Comparison of ENCODE assay signal across 8 cellular contexts in genomic region chr2:186485871-186486650, GRCh38. TPM values are rescaled to one million over a fixed set of nuclear protein-coding genes. Genes with fewer than 3 reads are reported as not detected.
DNase-seq lines count a peak whose midpoint lies in the region; ATAC-seq and FAIRE-seq lines count a peak whose summit lies in the region.

ZC3H15 (plus strand) TSS chr2:186486260; CDS start chr2:186486383, 123 bp downstream.

- H3K36me3 Mint-ChIP-seq in activated T-cell treated with anti-CD3 and anti-CD28 coated beads, Interleukin-2, amount 50 U/mL, for 72 hours (ENCODE audit: insufficient read depth in 2 of 2): peaks cover 2 to 8% of the 10 kb centered on the region in 2 donors

- ATAC-seq in GM21723 (IDR thresholded peaks at IDR 0.05; ENCODE audit: unreplicated experiment) (peak; percentile 85), esophagus mucosa (peak; percentile 100)
- peak; percentile 92 to 93 for ATAC-seq in activated T-cell treated with anti-CD3 and anti-CD28 coated beads, Interleukin-2, amount 50 U/mL, for 72 hours (replicated peaks in 1 of 2)

- H3K36me3 ChIP-seq in muscle layer of duodenum (ENCODE audit: control insufficient read depth in 1 of 2, insufficient read depth in 2 of 2, low read length in 2 of 2): peaks cover 0 to 3% of the 10 kb centered on the region in 2 donors

- peak within 1 kb of the TSS; percentile 93 for H3K27ac Mint-ChIP-seq in activated T-cell treated with anti-CD3 and anti-CD28 coated beads, Interleukin-2, amount 50 U/mL, for 72 hours

- H3K9me3 ChIP-seq in muscle layer of duodenum (ENCODE audit: control insufficient read depth in 1 of 2, low read length in 2 of 2): no peaks in the 10 kb centered on the region

- DNase-seq in DMS53 treated with DMSO at 0.1 percent for 48 hours (lab: John Stamatoyannopoulos, UW; ENCODE audit: unreplicated experiment): peak; percentile 96
- peak; percentile 96 for DNase-seq in KG1 (lab: John Stamatoyannopoulos, UW)
- DNase-seq in RCC 7860 (ENCODE audit: low spot score): peak; percentile 94
- peak; percentile 96 to 97 for DNase-seq in activated T-cell treated with anti-CD3 and anti-CD28 coated beads, Interleukin-2, amount 50 U/mL, for 72 hours
- peak; percentile 94 to 97 for DNase-seq in stimulated activated CD8-positive, alpha-beta memory T cell treated with anti-CD3 and anti-CD28 coated beads, Interleukin-7, amount 100 ng/mL, for 4 hours (ENCODE audit: low read depth in 2 of 2)

- H3K27me3 Mint-ChIP-seq in activated T-cell treated with anti-CD3 and anti-CD28 coated beads, Interleukin-2, amount 50 U/mL, for 72 hours (ENCODE audit: low read depth): no peaks in the 10 kb centered on the region

- peak within 1 kb of the TSS; percentile 98 for H3K27ac ChIP-seq in muscle layer of duodenum (ENCODE audit: low read length)

- peak within 1 kb of the TSS; percentile 82 to 95 for H3K4me3 ChIP-seq in muscle layer of duodenum (ENCODE audit: low read depth in 1 of 2, low read length in 2 of 2)

- H3K4me1 ChIP-seq in muscle layer of duodenum (ENCODE audit: control insufficient read depth in 1 of 2, insufficient read depth in 2 of 2, low read length in 2 of 2): peaks cover 11 to 33% of the 10 kb centered on the region in 2 donors

- peak within 1 kb of the TSS; percentile 97 for H3K4me3 Mint-ChIP-seq in activated T-cell treated with anti-CD3 and anti-CD28 coated beads, Interleukin-2, amount 50 U/mL, for 72 hours

- H3K27me3 ChIP-seq in muscle layer of duodenum (ENCODE audit: low read depth, low read length): no peaks in the 10 kb centered on the region

- FAIRE-seq in RCC 7860 (lab: Jason Lieb, UNC): peak; percentile 82

- H3K4me1 Mint-ChIP-seq in activated T-cell treated with anti-CD3 and anti-CD28 coated beads, Interleukin-2, amount 50 U/mL, for 72 hours (ENCODE audit: low read depth): peaks cover 64% of the 10 kb centered on the region

- no peaks in the 10 kb centered on the region for H3K9me3 Mint-ChIP-seq in activated T-cell treated with anti-CD3 and anti-CD28 coated beads, Interleukin-2, amount 50 U/mL, for 72 hours

RNA-seq across cellular contexts. Expression of gene ZC3H15, which starts in this region (rescaled TPM):
- 10 to 100 TPM; 71.8 to 76.0 TPM for total RNA-seq in activated T-cell treated with anti-CD3 and anti-CD28 coated beads, Interleukin-2, amount 50 U/mL, for 72 hours
- 37.2 TPM for total RNA-seq in esophagus mucosa

Comparison
In these comparisons a context has a peak if more than half of its experiments do, and no peak if none do; other contexts are left out.
1. Peak in every context shown above with its lines: DNase-seq, ATAC-seq, H3K4me3 ChIP-seq and H3K27ac ChIP-seq.